ENCODE assay signal across 8 cellular contexts in the genomic region with DNA sequence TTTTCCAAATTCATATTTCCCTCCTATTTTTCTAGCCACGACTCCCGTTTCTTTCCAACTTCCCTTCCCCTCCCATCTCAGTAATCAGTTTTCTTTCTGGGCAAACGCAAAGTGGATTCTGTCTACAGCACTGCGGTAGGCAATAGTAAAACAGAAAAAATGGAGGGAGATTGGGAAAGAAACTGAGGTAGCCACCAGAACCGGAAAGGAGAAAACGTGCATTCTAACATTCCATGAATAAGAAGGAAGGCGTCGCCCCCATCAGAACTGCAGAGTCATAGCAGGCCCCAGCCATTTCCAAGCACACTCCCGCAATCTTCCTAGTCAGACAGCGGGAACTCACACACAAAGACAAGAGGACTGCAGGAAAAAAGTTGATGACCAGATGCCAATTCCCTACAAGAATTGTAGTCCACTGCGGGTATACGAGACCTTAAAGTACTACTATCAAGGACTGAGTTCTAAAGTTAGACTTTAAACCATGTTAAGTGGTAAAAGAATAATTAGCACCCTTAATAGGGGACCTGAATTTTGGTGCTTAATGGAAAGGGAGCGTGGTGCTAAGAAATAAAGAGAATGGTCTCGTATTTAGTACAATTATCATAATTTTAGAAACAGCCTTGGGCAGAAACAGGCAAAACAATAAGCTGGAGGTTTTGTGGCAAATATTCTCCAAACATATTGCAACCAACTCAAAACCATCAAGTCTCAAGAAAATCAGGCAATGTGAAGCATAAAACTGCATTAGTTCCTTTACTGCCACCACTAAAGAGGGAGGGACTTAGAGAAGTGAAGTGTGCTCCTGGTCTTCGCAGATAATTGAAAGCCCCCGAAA. TPM values are rescaled to one million over a fixed set of nuclear protein-coding genes. Genes with fewer than 3 reads are reported as not detected.
DNase-seq lines count a peak whose midpoint lies in the region; ATAC-seq, FAIRE-seq and TF ChIP-seq lines count a peak whose summit lies in the region.

No MANE protein-coding gene starts in this region.

- intact Hi-C loops in posterior vena cava (cut with DNase I), result loop anchor here in 1 of 2 donors (2.0 to 10.0 kb wide), 2 partner anchors 247 to 525 kb away; no protein-coding TSS in a partner anchor

- no peaks in the 10 kb centered on the region for H3K36me3 ChIP-seq in right atrium auricular region

- no peaks in the 10 kb centered on the region for H3K9me3 ChIP-seq in right atrium auricular region

- ATAC-seq in GM19397 (IDR thresholded peaks at IDR 0.05; ENCODE audit: unreplicated experiment) (no peak), GM19023 (IDR thresholded peaks at IDR 0.05; ENCODE audit: unreplicated experiment) (no peak)

- no peaks in the 10 kb centered on the region for H3K27me3 ChIP-seq in right atrium auricular region

- DNase-seq in GM12865 (ENCODE audit: low read depth) (no peak), NCI-H226 (peak; percentile 77), right atrium auricular region (ENCODE audit: low spot score) (peak; percentile 74), posterior vena cava (ENCODE audit: low spot score) (peak; percentile 67)

- TF ChIP-seq CTCF in GM12865 (IDR thresholded peaks at IDR 0.05; ENCODE audit: insufficient read depth, low read depth, low read length, missing control alignments), result no peak
- TF ChIP-seq CTCF in right atrium auricular region (IDR thresholded peaks at IDR 0.05), result peak in 1 of 2 donors; percentile 34

- peaks cover 0 to 32% of the 10 kb centered on the region in 2 donors for H3K4me1 ChIP-seq in right atrium auricular region

- H3K27ac ChIP-seq in angular gyrus (ENCODE audit: low read depth, low read length), result peak overlapping the region; percentile 95
- peak overlapping the region; percentile 91 to 93 for H3K27ac ChIP-seq in right atrium auricular region

- FAIRE-seq in A204.1 (lab: Jason Lieb, UNC), result peak; percentile 54

- H3K4me3 ChIP-seq in GM12865 (ENCODE audit: low read depth, low read length), result peak overlapping the region; percentile 94
- peak overlapping the region; percentile 84 to 85 for H3K4me3 ChIP-seq in right atrium auricular region

RNA-seq across cellular contexts. Expression of a gene that starts 1.4 kb away (rescaled TPM):
- total RNA-seq in right atrium auricular region (10 to 100 TPM; 28.1 to 29.3 TPM), posterior vena cava (10 to 100 TPM; 88.9 to 92.4 TPM)
